ENCODE assay signal across 17 cellular contexts in genomic region chr3:73523661-73524060, GRCh38.
"Had no signal": no experiment of that assay in that cellular context is flagged by ENCODE, and none has a peak within 500 bp of the region (broad histone marks: within the 10 kb centered on the region; RNA-seq: fewer than 3 reads in every experiment).

No MANE protein-coding gene starts in this region.

- H3K27me3 ChIP-seq: gastrocnemius medialis, SJCRH30 had no signal

- H3K36me3 ChIP-seq: gastrocnemius medialis, SJCRH30 had no signal

- H3K27ac ChIP-seq: SJCRH30 had no signal

- H3K4me3 ChIP-seq: gastrocnemius medialis, mucosa of descending colon, psoas muscle, SJCRH30 had no signal

- ATAC-seq: activated CD8-positive, alpha-beta T cell treated with anti-CD3 and anti-CD28 coated beads for 36 hours; activated T-cell treated with anti-CD3 and anti-CD28 coated beads, Interleukin-2, amount 50 U/mL, for 72 hours; gastrocnemius medialis; left lobe of liver; mucosa of descending colon; natural killer cell; psoas muscle; sciatic nerve; stimulated activated effector memory CD8-positive, alpha-beta T cell treated with anti-CD3 and anti-CD28 coated beads, Interleukin-12 subunit alpha, Interleukin-12 subunit beta, amount 100 ng/mL, for 72 hours had no signal

- DNase-seq: activated B cell treated with CpG ODN at 0.5 μM for 24 hours; activated CD4-positive, alpha-beta T cell treated with anti-CD3 and anti-CD28 coated beads for 48 hours; activated CD8-positive, alpha-beta T cell treated with anti-CD3 and anti-CD28 coated beads for 36 hours; activated gamma-delta T cell; activated T-cell treated with anti-CD3 and anti-CD28 coated beads, Interleukin-2, amount 50 U/mL, for 72 hours; effector memory CD4-positive, alpha-beta T cell; gastrocnemius medialis; mammary epithelial cell; mucosa of descending colon; natural killer cell; psoas muscle; SJCRH30; stimulated activated CD4-positive, alpha-beta T cell treated with anti-CD3 and anti-CD28 coated beads, Interleukin-2, amount 100 ng/mL, for 24 hours; trophoblast cell had no signal

- H3K9me3 ChIP-seq: gastrocnemius medialis, mucosa of descending colon, SJCRH30 had no signal
